ENCODE assay signal across 11 cellular contexts in genomic region chr4:79650794-79651431, GRCh38.
DNase-seq lines count a peak whose midpoint lies in the region; ATAC-seq and TF ChIP-seq lines count a peak whose summit lies in the region.
"Had no signal": no experiment of that assay in that cellular context is flagged by ENCODE, and none has a peak within 500 bp of the region (broad histone marks: within the 10 kb centered on the region; RNA-seq: fewer than 3 reads in every experiment).

No MANE protein-coding gene starts in this region.

- H3K9ac ChIP-seq in iPS-20b (ENCODE audit: low read depth, low read length) = no peak overlapping the region

- DNase-seq in activated T-cell treated with anti-CD3 and anti-CD28 coated beads, Interleukin-2, amount 50 U/mL, for 4 hours = no peak
- DNase-seq in activated T-cell treated with anti-CD3 and anti-CD28 coated beads, Interleukin-2, amount 50 U/mL, for 48 hours = no peak
- peak; percentile 85 for DNase-seq in astrocyte of the hippocampus (ENCODE audit: low read depth, low spot score)
- DNase-seq in tibial artery = no peak
- no peak for DNase-seq in right lobe of liver
- DNase-seq: C1 segment of cervical spinal cord, NCI-H1092 had no signal

- no peaks in the 10 kb centered on the region for H3K9me3 Mint-ChIP-seq in activated T-cell treated with anti-CD3 and anti-CD28 coated beads, Interleukin-2, amount 50 U/mL, for 4 hours

- no peaks in the 10 kb centered on the region for H3K36me3 Mint-ChIP-seq in activated T-cell treated with anti-CD3 and anti-CD28 coated beads, Interleukin-2, amount 50 U/mL, for 4 hours (ENCODE audit: insufficient read depth)

- WGBS in right lobe of liver (ENCODE audit: insufficient coverage, low coverage, low lambda C conversion rate, missing lambda C conversion rate) = 56% methylated on average over 3 of the region's 3 CpGs

- H3K9me3 ChIP-seq in iPS-20b (ENCODE audit: insufficient read depth, low read depth, low read length) (no peaks in the 10 kb centered on the region), tibial artery (no peaks in the 10 kb centered on the region), right lobe of liver (no peaks in the 10 kb centered on the region)

- TF ChIP-seq CTCF in tibial artery (IDR thresholded peaks at IDR 0.05) = no peak
- no peak for TF ChIP-seq CTCF in right lobe of liver (IDR thresholded peaks at IDR 0.05)

- H3K4me1 Mint-ChIP-seq in activated T-cell treated with anti-CD3 and anti-CD28 coated beads, Interleukin-2, amount 50 U/mL, for 4 hours (ENCODE audit: low read depth) = no peaks in the 10 kb centered on the region
- H3K4me1 Mint-ChIP-seq: neural crest cell had no signal

- no peak for TF ChIP-seq POLR2A in right lobe of liver (IDR thresholded peaks at IDR 0.05)

- no peaks in the 10 kb centered on the region for H3K27me3 ChIP-seq in iPS-20b (ENCODE audit: insufficient read depth, low read length)
- no peaks in the 10 kb centered on the region for H3K27me3 ChIP-seq in tibial artery
- H3K27me3 ChIP-seq in right lobe of liver = no peaks in the 10 kb centered on the region

- ATAC-seq in activated T-cell treated with anti-CD3 and anti-CD28 coated beads, Interleukin-2, amount 50 U/mL, for 4 hours = peak; percentile 37 to 59
- no peak for ATAC-seq in right lobe of liver
- no peak for ATAC-seq in HG03139 (IDR thresholded peaks at IDR 0.05; ENCODE audit: unreplicated experiment)
- no peak for ATAC-seq in HG03521 (IDR thresholded peaks at IDR 0.05; ENCODE audit: unreplicated experiment)

- no peaks in the 10 kb centered on the region for H3K36me3 ChIP-seq in iPS-20b (ENCODE audit: insufficient read depth, low read depth, low read length)
- H3K36me3 ChIP-seq in tibial artery = no peaks in the 10 kb centered on the region
- H3K36me3 ChIP-seq in right lobe of liver = no peaks in the 10 kb centered on the region

- no peak overlapping the region for H3K4me3 Mint-ChIP-seq in activated T-cell treated with anti-CD3 and anti-CD28 coated beads, Interleukin-2, amount 50 U/mL, for 4 hours
- H3K4me3 Mint-ChIP-seq: neural crest cell had no signal

- no peak overlapping the region for H3K27ac ChIP-seq in iPS-20b (ENCODE audit: low read length)
- peak overlapping the region; percentile 57 to 60 for H3K27ac ChIP-seq in tibial artery
- no peak overlapping the region for H3K27ac ChIP-seq in right lobe of liver

- intact Hi-C loops in tibial artery (cut with DNase I; ENCODE audit: low total_unique reads) = no loop called here
- intact Hi-C loops in right lobe of liver (cut with DNase I) = no loop called here

- H3K27me3 Mint-ChIP-seq in activated T-cell treated with anti-CD3 and anti-CD28 coated beads, Interleukin-2, amount 50 U/mL, for 4 hours (ENCODE audit: low read depth) = no peaks in the 10 kb centered on the region

- H3K4me3 ChIP-seq in iPS-20b (ENCODE audit: low read length) = peak overlapping the region; percentile 0; the same call in 1 of the 2 replicates
- H3K4me3 ChIP-seq in tibial artery = no peak overlapping the region
- no peak overlapping the region for H3K4me3 ChIP-seq in right lobe of liver

- peaks cover 40% of the 10 kb centered on the region for H3K4me1 ChIP-seq in iPS-20b (ENCODE audit: insufficient read depth, low read length)
- H3K4me1 ChIP-seq in tibial artery = peaks cover 0 to 38% (median 14%) of the 10 kb centered on the region in 4 donors
- no peaks in the 10 kb centered on the region for H3K4me1 ChIP-seq in right lobe of liver

Comparison
In these comparisons a context has a peak if more than half of its experiments do, and no peak if none do; other contexts are left out.
1. ATAC-seq: peak in activated T-cell treated with anti-CD3 and anti-CD28 coated beads, Interleukin-2, amount 50 U/mL, for 4 hours (2 of 2); none in right lobe of liver (0 of 4), HG03139 (single experiment) and HG03521 (single experiment).
2. H3K27ac ChIP-seq: peak in tibial artery (2 of 2); none in iPS-20b (single experiment) and right lobe of liver (0 of 3).